1 cellular context compared by ENCODE assay signal in the genomic region with DNA sequence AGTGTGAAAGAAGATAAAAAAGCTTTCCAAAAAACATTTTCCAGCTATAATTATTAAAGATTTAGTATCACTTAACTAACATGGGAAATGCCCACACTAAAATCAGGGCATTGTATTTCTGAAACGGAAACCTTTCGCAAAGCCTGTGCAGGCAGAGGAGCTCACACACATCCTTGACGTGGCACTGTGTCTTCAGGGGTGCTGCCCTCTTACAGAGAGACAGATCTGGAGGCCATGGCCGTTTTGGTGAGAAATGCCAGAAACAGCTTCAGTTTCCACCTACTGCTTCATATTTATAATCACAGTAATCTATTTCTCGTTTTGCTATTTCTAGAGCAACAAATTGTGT.
TF ChIP-seq lines count a peak whose summit lies in the region.

No MANE protein-coding gene starts in this region.

TF ChIP-seq in HepG2, 621 proteins besides CTCF, POLR2A, EP300 and RAD21:
- TF ChIP-seq RBFOX2 (IDR thresholded peaks at IDR 0.05; ENCODE audit: low read depth, low read length), result 0 out of 2 replicates have a peak, but pooled peaks have one; percentile 8
- peak; percentile 77 for TF ChIP-seq RBM22 (optimal IDR thresholded peaks at IDR 0.05; ENCODE audit: low read length)
- TF ChIP-seq POLR2G (IDR thresholded peaks at IDR 0.05; ENCODE audit: low read depth, low read length), result peak; percentile 35; the same call in 1 of the 2 replicates
- TF ChIP-seq MED8 (CRISPR knock-in tag; IDR thresholded peaks at IDR 0.05; ENCODE audit: insufficient replicate concordance), result no peak
